18 cellular contexts compared by ENCODE assay signal in the genomic region with DNA sequence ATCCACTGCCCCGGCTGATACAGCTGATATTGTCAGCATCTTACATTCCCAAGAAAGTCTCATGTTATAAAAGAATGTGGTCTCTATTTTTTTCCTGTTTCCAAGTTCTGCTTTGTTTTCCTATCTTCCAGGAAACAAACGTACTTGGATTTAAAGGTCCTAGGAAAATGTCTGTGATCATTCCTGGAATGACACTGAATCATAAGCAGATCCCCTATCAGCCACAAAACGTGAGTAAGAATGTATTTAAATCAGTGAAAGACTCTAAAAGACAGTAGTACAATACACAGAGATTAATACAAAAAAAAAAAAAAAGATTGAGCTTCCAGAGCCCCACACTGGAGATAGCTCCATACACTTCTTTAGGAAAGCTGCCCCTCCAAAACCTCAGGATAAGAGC. TPM values are rescaled to one million over a fixed set of nuclear protein-coding genes. Genes with fewer than 3 reads are reported as not detected.
DNase-seq lines count a peak whose midpoint lies in the region; ATAC-seq, FAIRE-seq and TF ChIP-seq lines count a peak whose summit lies in the region.
"Had no signal": no experiment of that assay in that cellular context is flagged by ENCODE, and none has a peak within 500 bp of the region (broad histone marks: within the 10 kb centered on the region; RNA-seq: fewer than 3 reads in every experiment).

No MANE protein-coding gene starts in this region.

- POLR2A ChIA-PET in A549 (lab: Yijun Ruan, JAX): no interaction called here
- POLR2A ChIA-PET in endothelial cell of umbilical vein (lab: Charles Lee): no interaction called here

- intact Hi-C loops in endothelial cell of umbilical vein (cut with micrococcal nuclease): no loop called here

- H3K27me3 ChIP-seq in HUES6 (ENCODE audit: control insufficient read depth, insufficient read depth, low read length) (no peaks in the 10 kb centered on the region), endothelial cell of umbilical vein (ENCODE audit: control insufficient read depth in 2 of 2, insufficient read depth in 2 of 2, low read length in 2 of 2) (no peaks in the 10 kb centered on the region)

- TF ChIP-seq EP300 in A549 (IDR thresholded peaks at IDR 0.05): no peak

- TF ChIP-seq POLR2A in A549 (IDR thresholded peaks at IDR 0.05; ENCODE audit: low read length) (no peak), endothelial cell of umbilical vein (IDR thresholded peaks at IDR 0.05; ENCODE audit: low read depth, low read length) (no peak)

- dilution Hi-C loops in endothelial cell of umbilical vein (cut with MboI; ENCODE audit: extremely low pct_ligation_motif_present, low sequenced_read_pairs): no loop called here

- TF ChIP-seq CTCF in A549 (IDR thresholded peaks at IDR 0.05) (no peak), endothelial cell of umbilical vein (IDR thresholded peaks at IDR 0.05; ENCODE audit: extremely low read depth in 1 of 2, insufficient read depth in 1 of 2, low read depth in 1 of 2, low read length in 2 of 2) (no peak)

- H3K4me2 ChIP-seq in A549 (no peak overlapping the region), endothelial cell of umbilical vein (ENCODE audit: insufficient read depth, low read length) (no peak overlapping the region)

- H3K27ac ChIP-seq in A549: no peak overlapping the region
- H3K27ac ChIP-seq in HUES6 (ENCODE audit: low read depth, low read length): 0 out of 2 replicates have a peak overlapping the region, but pooled peaks have one; percentile 18
- H3K27ac ChIP-seq in endothelial cell of umbilical vein (ENCODE audit: insufficient read depth, low read depth, low read length): no peak overlapping the region
- H3K27ac ChIP-seq: GM23248 had no signal

- no peak for ATAC-seq in A549
- no peak for ATAC-seq in HG02970 (IDR thresholded peaks at IDR 0.05; ENCODE audit: low FRiP score, unreplicated experiment)
- no peak for ATAC-seq in GM18868 (IDR thresholded peaks at IDR 0.05; ENCODE audit: unreplicated experiment)
- ATAC-seq: HCT116 had no signal

- H3K9me3 ChIP-seq in A549 (no peaks in the 10 kb centered on the region), HUES6 (ENCODE audit: control insufficient read depth, insufficient read depth, low read depth, low read length) (no peaks in the 10 kb centered on the region), endothelial cell of umbilical vein (replicated peaks; ENCODE audit: control insufficient read depth, insufficient read depth, low read length) (no peaks in the 10 kb centered on the region)

- no peak for TF ChIP-seq RAD21 in A549 (conservative IDR thresholded peaks at IDR 0.05 in 1 of 2, IDR thresholded peaks at IDR 0.05 in 1 of 2)

- no peaks in the 10 kb centered on the region for H3K9me1 ChIP-seq in endothelial cell of umbilical vein (replicated peaks; ENCODE audit: control insufficient read depth, extremely low read depth, insufficient read depth, low read length)

- no peak overlapping the region for H3K9ac ChIP-seq in HUES6 (ENCODE audit: low read length)
- no peak overlapping the region for H3K9ac ChIP-seq in endothelial cell of umbilical vein (replicated peaks; ENCODE audit: extremely low read depth, insufficient read depth, low read length)
- H3K9ac ChIP-seq: GM23248 had no signal

- H4K20me1 ChIP-seq in endothelial cell of umbilical vein (replicated peaks; ENCODE audit: control insufficient read depth, extremely low read depth, insufficient read depth, low read length): no peaks in the 10 kb centered on the region

- CTCF ChIA-PET in A549 (lab: Yijun Ruan, JAX): interaction anchor here (0.6 to 1.6 kb wide), 4 partner anchors 84 to 356 kb away, joined by 3 to 4 read pairs (median 3); no protein-coding TSS in a partner anchor
- CTCF ChIA-PET in endothelial cell of umbilical vein (lab: Charles Lee): no interaction called here

- no peak overlapping the region for H2AFZ ChIP-seq in endothelial cell of umbilical vein (ENCODE audit: low read depth, low read length)
- H2AFZ ChIP-seq: GM23248 had no signal

- WGBS in A549 (ENCODE audit: missing lambda C conversion rate): 85% methylated on average over 3 of the region's 3 CpGs

- H3K36me3 ChIP-seq in HUES6 (ENCODE audit: control insufficient read depth, insufficient read depth, low read length): peaks cover 70% of the 10 kb centered on the region
- H3K36me3 ChIP-seq in endothelial cell of umbilical vein (ENCODE audit: control insufficient read depth in 2 of 2, extremely low read depth in 1 of 2, insufficient read depth in 2 of 2, low read length in 2 of 2): peaks cover 5 to 22% of the 10 kb centered on the region in 2 experiments

- H3K79me2 ChIP-seq in endothelial cell of umbilical vein (ENCODE audit: control insufficient read depth, insufficient read depth, low read length): no peaks in the 10 kb centered on the region

- H3K4me1 ChIP-seq in A549 (no peaks in the 10 kb centered on the region), HUES6 (ENCODE audit: control insufficient read depth, insufficient read depth, low read length) (no peaks in the 10 kb centered on the region), endothelial cell of umbilical vein (ENCODE audit: control insufficient read depth, extremely low read depth, insufficient read depth, low read length) (no peaks in the 10 kb centered on the region)

- DNase-seq in A549 (ENCODE audit: low read depth in 1 of 2, low spot score in 1 of 2): no peak
- DNase-seq in endothelial cell of umbilical vein (ENCODE audit: low read depth, low spot score): peak; percentile 51
- DNase-seq in MV-4-11 (lab: John Stamatoyannopoulos, UW): no peak
- DNase-seq: 8988T; C1 segment of cervical spinal cord; Calu3; CD4-positive, alpha-beta memory T cell; COR-L47; DMS53; DMS79 treated with DMSO at 0.1 percent for 48 hours; GF-D8; GM23248; H9 had no signal

- FAIRE-seq in A549 (lab: Jason Lieb, UNC): peak; percentile 59
- no peak for FAIRE-seq in endothelial cell of umbilical vein (lab: Jason Lieb, UNC)
- FAIRE-seq: GM18507 had no signal

- no peak overlapping the region for H3K4me3 ChIP-seq in A549
- no peak overlapping the region for H3K4me3 ChIP-seq in HUES6 (ENCODE audit: low read depth, low read length)
- no peak overlapping the region for H3K4me3 ChIP-seq in endothelial cell of umbilical vein (replicated peaks in 1 of 3; ENCODE audit: insufficient read depth in 1 of 3, low read depth in 1 of 3, low read length in 3 of 3)
- H3K4me3 ChIP-seq: GM23248 had no signal

- BruUV-seq in endothelial cell of umbilical vein (replicated peaks; lab: Mats Ljungman, UMichigan): no TSS peak

TF ChIP-seq in A549, 52 proteins besides CTCF, POLR2A, EP300 and RAD21:
- no peak for TF ChIP-seq ZC3H11A (IDR thresholded peaks at IDR 0.05)
- TF ChIP-seq JUN (IDR thresholded peaks at IDR 0.05): no peak
- TF ChIP-seq RCOR1 (IDR thresholded peaks at IDR 0.05; ENCODE audit: low read depth, low read length): no peak
- TF ChIP-seq HDAC2 (IDR thresholded peaks at IDR 0.05): no peak
- TF ChIP-seq MAFK (IDR thresholded peaks at IDR 0.05; ENCODE audit: partially characterized antibody): no peak
- no peak for TF ChIP-seq NR3C1 (IDR thresholded peaks at IDR 0.05)
- TF ChIP-seq FOXS1 (CRISPR knock-in tag; IDR thresholded peaks at IDR 0.05): no peak
- no peak for TF ChIP-seq FOSB (CRISPR knock-in tag; IDR thresholded peaks at IDR 0.05)

TF ChIP-seq in endothelial cell of umbilical vein, 7 proteins besides CTCF, POLR2A, EP300 and RAD21:
- no peak for TF ChIP-seq MYC (IDR thresholded peaks at IDR 0.05; ENCODE audit: low read depth, low read length)

RNA-seq across cellular contexts. Expression of a gene that starts 21.7 kb away (rescaled TPM):
- polyA plus RNA-seq in A549 (2011; rRNA removed): 22.0 and 22.6 TPM in 2 replicates
- 53.5 and 61.9 TPM in 2 replicates for polyA plus RNA-seq in A549 (2012; cell fraction: cytosol; rRNA removed)
- 78.8 and 89.6 TPM in 2 replicates for polyA plus RNA-seq in A549 (2012; cell fraction: nucleus; rRNA removed)
- 31.2 to 34.9 TPM (median 31.8 TPM) in 3 replicates for polyA plus RNA-seq in A549 (2017; fragmentation: RNase III; extraction: RNeasy Plus Mini Kit Qiagen cat#74134 plus additional on column Dnase treatment)
- polyA minus RNA-seq in A549 (2011; rRNA and poly(A)+ RNA removed): 23.9 and 31.1 TPM in 2 replicates
- total RNA-seq in endothelial cell of umbilical vein: 39.4 and 46.0 TPM in 2 replicates
- 34.4 and 38.4 TPM in 2 replicates for polyA plus RNA-seq in endothelial cell of umbilical vein
- polyA plus RNA-seq in endothelial cell of umbilical vein (2011; cell fraction: cytosol; rRNA removed): 37.7 and 40.5 TPM in 2 replicates
- 28.5 and 31.2 TPM in 2 replicates for polyA plus RNA-seq in endothelial cell of umbilical vein (2011; cell fraction: nucleus; rRNA removed)
- polyA plus RNA-seq in endothelial cell of umbilical vein (2012): 34.3 and 48.3 TPM in 2 replicates
- 20.7 and 22.7 TPM in 2 replicates for polyA minus RNA-seq in endothelial cell of umbilical vein
- 31.2 TPM for polyA minus RNA-seq in endothelial cell of umbilical vein (2011; cell fraction: cytosol; rRNA and poly(A)+ RNA removed)
- polyA minus RNA-seq in endothelial cell of umbilical vein (2011; cell fraction: nucleus; rRNA and poly(A)+ RNA removed): 8.4 and 17.5 TPM in 2 replicates
- total RNA-seq: CD4-positive, alpha-beta memory T cell had no signal
- polyA plus RNA-seq: CD4-positive, alpha-beta memory T cell had no signal

RNA-seq across cellular contexts. Expression of a gene that starts 46.8 kb away (rescaled TPM):
- 30.6 and 32.9 TPM in 2 replicates for polyA plus RNA-seq in A549 (2011; rRNA removed)
- 20.2 and 24.3 TPM in 2 replicates for polyA plus RNA-seq in A549 (2012; cell fraction: cytosol; rRNA removed)
- polyA plus RNA-seq in A549 (2012; cell fraction: nucleus; rRNA removed): 31.0 and 35.6 TPM in 2 replicates
- 17.9 to 19.6 TPM (median 18.4 TPM) in 3 replicates for polyA plus RNA-seq in A549 (2017; fragmentation: RNase III; extraction: RNeasy Plus Mini Kit Qiagen cat#74134 plus additional on column Dnase treatment)
- polyA minus RNA-seq in A549 (2011; rRNA and poly(A)+ RNA removed): 23.3 and 23.4 TPM in 2 replicates
- 30.8 and 32.9 TPM in 2 replicates for total RNA-seq in endothelial cell of umbilical vein
- polyA plus RNA-seq in endothelial cell of umbilical vein: 31.0 and 31.3 TPM in 2 replicates
- polyA plus RNA-seq in endothelial cell of umbilical vein (2011; cell fraction: cytosol; rRNA removed): 32.4 and 32.8 TPM in 2 replicates
- polyA plus RNA-seq in endothelial cell of umbilical vein (2011; cell fraction: nucleus; rRNA removed): 41.2 and 43.9 TPM in 2 replicates
- polyA plus RNA-seq in endothelial cell of umbilical vein (2012): 32.1 and 32.3 TPM in 2 replicates
- polyA minus RNA-seq in endothelial cell of umbilical vein: 26.8 and 29.8 TPM in 2 replicates
- 9.6 TPM for polyA minus RNA-seq in endothelial cell of umbilical vein (2011; cell fraction: cytosol; rRNA and poly(A)+ RNA removed)
- 12.4 and 13.3 TPM in 2 replicates for polyA minus RNA-seq in endothelial cell of umbilical vein (2011; cell fraction: nucleus; rRNA and poly(A)+ RNA removed)
